In the genomic region with DNA sequence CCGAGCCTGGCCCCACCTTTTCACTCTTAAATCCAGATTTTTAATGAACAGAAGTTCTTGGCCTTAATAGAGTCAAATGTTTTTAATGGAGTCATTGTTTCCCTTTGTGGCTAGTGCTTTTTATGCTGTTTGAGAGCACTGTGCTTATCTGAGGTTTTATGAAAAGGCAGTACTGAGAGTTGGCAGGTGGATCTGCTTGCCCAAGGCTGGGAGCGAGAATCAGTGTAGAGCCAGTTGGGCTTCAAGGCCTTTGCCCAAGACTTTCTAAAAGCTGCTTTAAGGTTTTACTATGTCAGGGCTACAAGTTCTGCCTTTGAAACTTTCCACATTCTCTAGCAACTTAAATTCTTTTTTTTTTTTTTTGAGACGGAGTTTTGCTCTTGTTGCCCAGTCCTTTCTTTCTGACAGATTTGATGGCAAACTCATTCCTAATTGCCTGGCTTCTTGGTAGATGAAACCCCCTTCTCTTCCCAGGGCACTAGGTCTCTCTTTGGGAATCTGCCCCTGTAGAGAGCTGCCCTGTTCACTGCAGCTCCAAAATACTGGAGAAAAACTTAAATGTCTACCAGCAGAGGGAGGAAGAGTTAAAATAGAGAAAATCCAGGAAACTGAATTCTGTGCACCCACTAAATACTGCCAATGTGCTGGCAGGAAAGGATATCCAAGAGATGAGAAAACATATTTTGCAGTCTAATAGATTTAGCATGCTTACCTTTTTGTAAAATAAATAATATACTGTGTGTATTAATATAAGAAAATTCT, we compare ENCODE assay signal across 10 cellular contexts. TPM values are rescaled to one million over a fixed set of nuclear protein-coding genes. Genes with fewer than 3 reads are reported as not detected.
DNase-seq lines count a peak whose midpoint lies in the region; ATAC-seq and TF ChIP-seq lines count a peak whose summit lies in the region.
"Had no signal": no experiment of that assay in that cellular context is flagged by ENCODE, and none has a peak within 500 bp of the region (broad histone marks: within the 10 kb centered on the region; RNA-seq: fewer than 3 reads in every experiment).

No MANE protein-coding gene starts in this region.

- H2AFZ ChIP-seq in GM23338, result 0 out of 2 replicates have a peak overlapping the region, but pooled peaks have one; percentile 43

- H3K4me2 ChIP-seq in GM23338, result no peak overlapping the region

- peaks cover 2% of the 10 kb centered on the region; the same call in 2 of the 3 replicates for H3K9me3 Mint-ChIP-seq in GM23338
- H3K9me3 Mint-ChIP-seq: activated naive CD8-positive, alpha-beta T cell treated with anti-CD3 and anti-CD28 coated beads, Interleukin-2, amount 50 U/mL, for 24 hours had no signal

- H3K4me3 Mint-ChIP-seq in GM23338, result no peak overlapping the region
- H3K4me3 Mint-ChIP-seq: activated naive CD8-positive, alpha-beta T cell treated with anti-CD3 and anti-CD28 coated beads, Interleukin-2, amount 50 U/mL, for 24 hours had no signal

- TF ChIP-seq POLR2A in sigmoid colon (IDR thresholded peaks at IDR 0.05), result no peak

- peak; percentile 61 for ATAC-seq in GM23338
- peak; percentile 74 for ATAC-seq in Panc1
- no peak for ATAC-seq in left ventricle myocardium superior
- ATAC-seq: activated naive CD8-positive, alpha-beta T cell treated with anti-CD3 and anti-CD28 coated beads, Interleukin-2, amount 50 U/mL, for 24 hours had no signal

- no peaks in the 10 kb centered on the region for H3K36me3 ChIP-seq in GM23338 (ENCODE audit: insufficient read depth)
- H3K36me3 ChIP-seq in Panc1 (ENCODE audit: control insufficient read depth, insufficient read depth, low read length), result no peaks in the 10 kb centered on the region
- no peaks in the 10 kb centered on the region for H3K36me3 ChIP-seq in sigmoid colon
- no peaks in the 10 kb centered on the region for H3K36me3 ChIP-seq in WERI-Rb-1

- BruUV-seq in Panc1 (replicated peaks; lab: Mats Ljungman, UMichigan), result no TSS peak

- no peaks in the 10 kb centered on the region; the same call in 1 of the 2 replicates for H3K4me1 ChIP-seq in GM23338 (ENCODE audit: insufficient read depth)
- H3K4me1 ChIP-seq in Panc1 (ENCODE audit: control insufficient read depth, insufficient read depth, low read length), result no peaks in the 10 kb centered on the region
- H3K4me1 ChIP-seq in sigmoid colon, result no peaks in the 10 kb centered on the region

- CTCF ChIA-PET in Panc1 (lab: Charles Lee), result interaction anchor here (0.6 kb wide), 1 partner anchor 66 kb away, joined by 3 read pairs; no protein-coding TSS in a partner anchor

- in situ Hi-C loops in Panc1 (cut with HindIII; ENCODE audit: low pct_unique_long_range_greater_than_20kb, low sequenced_read_pairs), result no loop called here

- H3K4me3 ChIP-seq in GM23338 (no peak overlapping the region), Panc1 (ENCODE audit: low read depth in 2 of 2, low read length in 2 of 2) (no peak overlapping the region), fibroblast of mammary gland (ENCODE audit: control insufficient read depth, low read depth, low read length) (no peak overlapping the region), sigmoid colon (no peak overlapping the region), WERI-Rb-1 (ENCODE audit: low read depth, low read length) (no peak overlapping the region)

- TF ChIP-seq EP300 in sigmoid colon (IDR thresholded peaks at IDR 0.05), result no peak

- 55 to 64% methylated on average over 3 of the region's 3 CpGs for WGBS in sigmoid colon, 2 donors

- no peaks in the 10 kb centered on the region for H3K27me3 ChIP-seq in GM23338 (ENCODE audit: insufficient read depth)
- H3K27me3 ChIP-seq in Panc1 (ENCODE audit: control insufficient read depth, insufficient read depth, low read length), result no peaks in the 10 kb centered on the region
- H3K27me3 ChIP-seq in sigmoid colon, result no peaks in the 10 kb centered on the region
- H3K27me3 ChIP-seq in WERI-Rb-1 (ENCODE audit: insufficient read depth, low read depth, severe bottlenecking), result no peaks in the 10 kb centered on the region

- TF ChIP-seq CTCF in GM23338 (conservative IDR thresholded peaks at IDR 0.05; ENCODE audit: low read depth in 2 of 2) (peak; percentile 46 to 50), Panc1 (IDR thresholded peaks at IDR 0.05) (peak; percentile 38; the same call in 1 of the 2 replicates), fibroblast of mammary gland (conservative IDR thresholded peaks at IDR 0.05; ENCODE audit: control insufficient read depth, insufficient read depth, low read depth, low read length) (peak; percentile 28), sigmoid colon (IDR thresholded peaks at IDR 0.05) (no peak), WERI-Rb-1 (IDR thresholded peaks at IDR 0.05; ENCODE audit: low read depth, low read length) (no peak)

- no peaks in the 10 kb centered on the region; the same call in 2 of the 3 replicates for H3K36me3 Mint-ChIP-seq in GM23338 (ENCODE audit: low read depth)

- no peaks in the 10 kb centered on the region for H3K79me2 ChIP-seq in GM23338 (replicated peaks; ENCODE audit: insufficient read depth)

- H3K27ac ChIP-seq in GM23338 (ENCODE audit: low read depth), result no peak overlapping the region
- no peak overlapping the region for H3K27ac ChIP-seq in Panc1 (ENCODE audit: low read length)
- no peak overlapping the region for H3K27ac ChIP-seq in sigmoid colon
- no peak overlapping the region for H3K27ac ChIP-seq in WERI-Rb-1

- peaks cover 6% of the 10 kb centered on the region for H3K27me3 Mint-ChIP-seq in GM23338 (ENCODE audit: insufficient read depth, low read depth, poor library complexity)

- H3K27ac Mint-ChIP-seq in GM23338, result no peak overlapping the region
- H3K27ac Mint-ChIP-seq: activated naive CD8-positive, alpha-beta T cell treated with anti-CD3 and anti-CD28 coated beads, Interleukin-2, amount 50 U/mL, for 24 hours had no signal

- intact Hi-C loops in Panc1 (cut with micrococcal nuclease; ENCODE audit: unreplicated experiment), result no loop called here
- intact Hi-C loops in sigmoid colon (cut with DNase I), result no loop called here
- intact Hi-C loops in left ventricle myocardium superior (cut with micrococcal nuclease), result no loop called here

- POLR2A ChIA-PET in Panc1 (lab: Charles Lee), result interaction anchor here (0.7 kb wide), 1 partner anchor 214 kb away, joined by 8 read pairs; no protein-coding TSS in a partner anchor

- H3K9me2 ChIP-seq in GM23338 (ENCODE audit: insufficient read depth), result no peaks in the 10 kb centered on the region

- no peaks in the 10 kb centered on the region for H4K20me1 ChIP-seq in GM23338 (replicated peaks; ENCODE audit: insufficient read depth)

- DNase-seq in GM23338 (ENCODE audit: low spot score), result peak; percentile 52
- no peak for DNase-seq in Panc1 (ENCODE audit: low read depth, low spot score)
- peak; percentile 24 for DNase-seq in fibroblast of mammary gland (ENCODE audit: low read depth)
- DNase-seq in renal cortical epithelial cell (ENCODE audit: low read depth), result peak; percentile 31
- no peak for DNase-seq in sigmoid colon
- DNase-seq in left ventricle myocardium superior, result no peak
- DNase-seq in WERI-Rb-1, result no peak
- DNase-seq: activated CD4-positive, alpha-beta T cell treated with anti-CD3 and anti-CD28 coated beads, Interleukin-2, amount 50 U/mL, for 1 hour; activated naive CD8-positive, alpha-beta T cell treated with anti-CD3 and anti-CD28 coated beads, Interleukin-2, amount 50 U/mL, for 24 hours; NCI-H146 had no signal

- H3K4me1 Mint-ChIP-seq in GM23338, result peaks cover 7% of the 10 kb centered on the region; the same call in 2 of the 3 replicates

- no peaks in the 10 kb centered on the region for H3F3A ChIP-seq in GM23338 (replicated peaks; ENCODE audit: low read depth)

- H3K9me3 ChIP-seq in Panc1 (ENCODE audit: control insufficient read depth, insufficient read depth, low read depth, low read length), result no peaks in the 10 kb centered on the region
- H3K9me3 ChIP-seq in sigmoid colon, result no peaks in the 10 kb centered on the region
- H3K9me3 ChIP-seq in WERI-Rb-1 (ENCODE audit: severe bottlenecking), result no peaks in the 10 kb centered on the region

TF ChIP-seq in GM23338, 12 proteins besides CTCF, POLR2A, EP300 and RAD21:
- TF ChIP-seq JUNB (IDR thresholded peaks at IDR 0.05; ENCODE audit: unreplicated experiment), result no peak
- TF ChIP-seq EZH2 (IDR thresholded peaks at IDR 0.05; ENCODE audit: low read depth, unreplicated experiment), result no peak
- TF ChIP-seq CREB1 (CRISPR knock-in tag; IDR thresholded peaks at IDR 0.05; ENCODE audit: low read depth), result no peak
- no peak for TF ChIP-seq ZNF331 (CRISPR knock-in tag; IDR thresholded peaks at IDR 0.05; ENCODE audit: low read depth)
- TF ChIP-seq, protein P1, sequence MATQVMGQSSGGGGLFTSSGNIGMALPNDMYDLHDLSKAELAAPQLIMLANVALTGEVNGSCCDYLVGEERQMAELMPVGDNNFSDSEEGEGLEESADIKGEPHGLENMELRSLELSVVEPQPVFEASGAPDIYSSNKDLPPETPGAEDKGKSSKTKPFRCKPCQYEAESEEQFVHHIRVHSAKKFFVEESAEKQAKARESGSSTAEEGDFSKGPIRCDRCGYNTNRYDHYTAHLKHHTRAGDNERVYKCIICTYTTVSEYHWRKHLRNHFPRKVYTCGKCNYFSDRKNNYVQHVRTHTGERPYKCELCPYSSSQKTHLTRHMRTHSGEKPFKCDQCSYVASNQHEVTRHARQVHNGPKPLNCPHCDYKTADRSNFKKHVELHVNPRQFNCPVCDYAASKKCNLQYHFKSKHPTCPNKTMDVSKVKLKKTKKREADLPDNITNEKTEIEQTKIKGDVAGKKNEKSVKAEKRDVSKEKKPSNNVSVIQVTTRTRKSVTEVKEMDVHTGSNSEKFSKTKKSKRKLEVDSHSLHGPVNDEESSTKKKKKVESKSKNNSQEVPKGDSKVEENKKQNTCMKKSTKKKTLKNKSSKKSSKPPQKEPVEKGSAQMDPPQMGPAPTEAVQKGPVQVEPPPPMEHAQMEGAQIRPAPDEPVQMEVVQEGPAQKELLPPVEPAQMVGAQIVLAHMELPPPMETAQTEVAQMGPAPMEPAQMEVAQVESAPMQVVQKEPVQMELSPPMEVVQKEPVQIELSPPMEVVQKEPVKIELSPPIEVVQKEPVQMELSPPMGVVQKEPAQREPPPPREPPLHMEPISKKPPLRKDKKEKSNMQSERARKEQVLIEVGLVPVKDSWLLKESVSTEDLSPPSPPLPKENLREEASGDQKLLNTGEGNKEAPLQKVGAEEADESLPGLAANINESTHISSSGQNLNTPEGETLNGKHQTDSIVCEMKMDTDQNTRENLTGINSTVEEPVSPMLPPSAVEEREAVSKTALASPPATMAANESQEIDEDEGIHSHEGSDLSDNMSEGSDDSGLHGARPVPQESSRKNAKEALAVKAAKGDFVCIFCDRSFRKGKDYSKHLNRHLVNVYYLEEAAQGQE (IDR thresholded peaks at IDR 0.05; ENCODE audit: unreplicated experiment), result no peak

RNA-seq across cellular contexts. Expression of a gene that starts 36.9 kb away (rescaled TPM):
- total RNA-seq in GM23338 (2014; rRNA removed; shearing (Covaris generic)), result 3.2 and 3.6 TPM in 2 replicates
- polyA plus RNA-seq in GM23338 (2016; fragmentation: Nextera tagmentation; extraction: Ambion mirVana), result 2.1 and 2.5 TPM in 2 replicates
- total RNA-seq in Panc1 (2021; ENCODE audit: unreplicated experiment), result 11.5 TPM
- 15.3 TPM for polyA plus RNA-seq in Panc1 (2012; ENCODE audit: insufficient read length)
- 5.2 and 16.8 TPM in 2 replicates for total RNA-seq in renal cortical epithelial cell
- total RNA-seq in sigmoid colon, result 1 to 10 TPM; 5.4 to 9.4 (median 7.2) TPM
- polyA plus RNA-seq in sigmoid colon, result 1 to 10 TPM; 4.4 to 9.0 (median 5.8) TPM
- total RNA-seq in left ventricle myocardium superior, result 2.8 TPM

Comparison
In these comparisons a context has a peak if more than half of its experiments do, and no peak if none do; other contexts are left out.
1. DNase-seq: peak in GM23338 (single experiment), fibroblast of mammary gland (single experiment) and renal cortical epithelial cell (single experiment); none in Panc1 (single experiment), sigmoid colon (single experiment), left ventricle myocardium superior (single experiment) and WERI-Rb-1 (single experiment).
2. CTCF ChIP-seq: peak in GM23338 (2 of 2), Panc1 (single experiment) and fibroblast of mammary gland (single experiment); none in sigmoid colon (0 of 4) and WERI-Rb-1 (single experiment).